Comparison of ENCODE assay signal across 14 cellular contexts in genomic region chr17:72646176-72646575, GRCh38.
A peak's percentile ranks its signal among the peaks of the same experiment; 100 is the strongest.
DNase-seq lines count a peak whose midpoint lies in the region; ATAC-seq, FAIRE-seq and TF ChIP-seq lines count a peak whose summit lies in the region.
"Had no signal": no experiment of that assay in that cellular context is flagged by ENCODE, and none has a peak within 500 bp of the region (broad histone marks: within the 10 kb centered on the region; RNA-seq: fewer than 3 reads in every experiment).

No MANE protein-coding gene starts in this region.

- intact Hi-C loops in HepG2 (cut with micrococcal nuclease; ENCODE audit: unreplicated experiment) (no loop called here), right lobe of liver (cut with DNase I) (no loop called here), PC-3 (cut with micrococcal nuclease) (no loop called here)

- no peak for TF ChIP-seq EP300 in HepG2 (IDR thresholded peaks at IDR 0.05; ENCODE audit: low read depth in 2 of 2, low read length in 2 of 2)
- no peak for TF ChIP-seq EP300 in HepG2 (CRISPR knock-in tag; IDR thresholded peaks at IDR 0.05; ENCODE audit: borderline replicate concordance)

- no peaks in the 10 kb centered on the region for H3K79me2 ChIP-seq in HepG2 (ENCODE audit: insufficient read depth, low read length)
- H3K79me2 ChIP-seq in PC-3 (ENCODE audit: low read length), result no peaks in the 10 kb centered on the region

- TF ChIP-seq RAD21 in HepG2 (CRISPR knock-in tag; IDR thresholded peaks at IDR 0.05), result no peak

- H3K4me1 ChIP-seq in HepG2 (ENCODE audit: insufficient read depth, low read length), result no peaks in the 10 kb centered on the region
- no peaks in the 10 kb centered on the region for H3K4me1 ChIP-seq in right lobe of liver
- peaks cover 16% of the 10 kb centered on the region for H3K4me1 ChIP-seq in PC-3 (ENCODE audit: insufficient read depth, low read length)

- FAIRE-seq in HepG2 (lab: Jason Lieb, UNC) (no peak), urothelium cell line (lab: Jason Lieb, UNC) (peak; percentile 40)
- FAIRE-seq: GM12891, H54 had no signal

- TSS peak; percentile 58 for BruUV-seq in HepG2 (replicated peaks; lab: Mats Ljungman, UMichigan)
- no TSS peak for BruUV-seq in PC-3 (replicated peaks; lab: Mats Ljungman, UMichigan)

- H3K9ac ChIP-seq in HepG2 (ENCODE audit: insufficient read depth, low read depth, low read length), result no peak overlapping the region
- H3K9ac ChIP-seq in PC-3 (ENCODE audit: low read length), result no peak overlapping the region
- H3K9ac ChIP-seq: BLaER1 had no signal

- in situ Hi-C loops in HepG2 (cut with HindIII; ENCODE audit: extremely low pct_ligation_motif_present, low pct_unique_long_range_greater_than_20kb), result no loop called here

- no peaks in the 10 kb centered on the region for H3K9me3 ChIP-seq in HepG2 (ENCODE audit: low read length)
- H3K9me3 ChIP-seq in right lobe of liver, result no peaks in the 10 kb centered on the region
- no peaks in the 10 kb centered on the region for H3K9me3 ChIP-seq in PC-3 (ENCODE audit: low read length)
- H3K9me3 ChIP-seq: BLaER1 had no signal

- WGBS in HepG2 (ENCODE audit: low lambda C conversion rate), result 49% methylated on average over 2 of the region's 2 CpGs
- 49% methylated on average over 2 of the region's 2 CpGs for WGBS in right lobe of liver (ENCODE audit: insufficient coverage, low coverage, low lambda C conversion rate, missing lambda C conversion rate)

- no peak overlapping the region for H3K4me2 ChIP-seq in HepG2 (ENCODE audit: low read depth, low read length)
- peak overlapping the region; percentile 9 for H3K4me2 ChIP-seq in PC-3 (ENCODE audit: low read length)
- H3K4me2 ChIP-seq: BLaER1 had no signal

- H3K27me3 ChIP-seq in HepG2 (ENCODE audit: control insufficient read depth in 1 of 2, insufficient read depth in 2 of 2, low read length in 2 of 2) (no peaks in the 10 kb centered on the region), right lobe of liver (no peaks in the 10 kb centered on the region), PC-3 (ENCODE audit: low read length) (no peaks in the 10 kb centered on the region)
- H3K27me3 ChIP-seq: BLaER1 had no signal

- H3F3A ChIP-seq in PC-3 (ENCODE audit: low read length, unreplicated experiment), result no peaks in the 10 kb centered on the region

- DNase-seq in HepG2 (ENCODE audit: low spot score) (peak; percentile 27), right lobe of liver (no peak), PC-3 (peak; percentile 74), iPS-NIHi11 (ENCODE audit: low spot score) (peak; percentile 47), urothelium cell line (ENCODE audit: low spot score) (no peak), ureter (ENCODE audit: low spot score) (no peak), AML-193 (lab: John Stamatoyannopoulos, UW) (no peak)
- no peak for DNase-seq in stimulated activated CD4-positive, alpha-beta T cell treated with anti-CD3 and anti-CD28 coated beads, Interleukin-2, amount 100 ng/mL, for 24 hours
- DNase-seq: CD8-positive, alpha-beta memory T cell; DMS 273 treated with DMSO at 0.1 percent for 48 hours; Karpas-422 had no signal

- H2AFZ ChIP-seq in HepG2 (ENCODE audit: low read length) (no peak overlapping the region), PC-3 (ENCODE audit: low read length) (no peak overlapping the region)

- TF ChIP-seq POLR2A in HepG2 (IDR thresholded peaks at IDR 0.05; ENCODE audit: insufficient read depth in 1 of 2, low read depth in 2 of 2, low read length in 2 of 2) (no peak), right lobe of liver (IDR thresholded peaks at IDR 0.05) (no peak)

- CTCF ChIA-PET in HepG2 (lab: Yijun Ruan, JAX; ENCODE audit: low intra/inter-chr PET ratio, low total read pairs) (no interaction called here), PC-3 (lab: Charles Lee) (interaction anchor here (0.6 to 1.0 kb wide), 3 partner anchors 58 to 89 kb away, joined by 3 to 4 read pairs (median 3); no protein-coding TSS in a partner anchor)

- H3K9me2 ChIP-seq in PC-3 (replicated peaks; ENCODE audit: low read length), result no peaks in the 10 kb centered on the region

- H3K4me3 ChIP-seq in HepG2 (replicated peaks in 1 of 3; ENCODE audit: insufficient read depth in 1 of 3, low read depth in 2 of 3, low read length in 3 of 3) (no peak overlapping the region), right lobe of liver (no peak overlapping the region), PC-3 (ENCODE audit: low read length) (no peak overlapping the region)
- H3K4me3 ChIP-seq: BLaER1 had no signal

- POLR2A ChIA-PET in HepG2 (lab: Yijun Ruan, JAX) (no interaction called here), PC-3 (lab: Charles Lee; ENCODE audit: unreplicated experiment) (no interaction called here)

- no peak for TF ChIP-seq CTCF in HepG2 (CRISPR knock-in tag; IDR thresholded peaks at IDR 0.05)
- TF ChIP-seq CTCF in right lobe of liver (IDR thresholded peaks at IDR 0.05), result no peak
- no peak for TF ChIP-seq CTCF in PC-3 (conservative IDR thresholded peaks at IDR 0.05; ENCODE audit: low read depth, low read length)

- ATAC-seq in HepG2 (no peak), right lobe of liver (no peak), PC-3 (peak; percentile 85)

- H4K20me1 ChIP-seq in HepG2 (ENCODE audit: insufficient read depth, low read length) (no peaks in the 10 kb centered on the region), PC-3 (ENCODE audit: low read length) (no peaks in the 10 kb centered on the region)
- H4K20me1 ChIP-seq: BLaER1 had no signal

- H3K27ac ChIP-seq in HepG2 (ENCODE audit: extremely low read length, insufficient read depth, low read length) (no peak overlapping the region), right lobe of liver (no peak overlapping the region), PC-3 (ENCODE audit: low read length) (peak overlapping the region; percentile 51)
- H3K27ac ChIP-seq: BLaER1 had no signal

- H3K36me3 ChIP-seq in HepG2 (replicated peaks in 1 of 2; ENCODE audit: control insufficient read depth in 1 of 2, insufficient read depth in 2 of 2, low read length in 2 of 2), result peaks cover 0 to 1% of the 10 kb centered on the region in 2 experiments; a peak in 1 of 5 replicates
- no peaks in the 10 kb centered on the region for H3K36me3 ChIP-seq in right lobe of liver
- no peaks in the 10 kb centered on the region for H3K36me3 ChIP-seq in PC-3 (ENCODE audit: low read depth, low read length)

TF ChIP-seq in HepG2, 621 proteins besides CTCF, POLR2A, EP300 and RAD21:
- TF ChIP-seq MAFF (IDR thresholded peaks at IDR 0.05; ENCODE audit: low read depth, low read length) (peak; percentile 64), MAFK (conservative IDR thresholded peaks at IDR 0.05 in 1 of 2, IDR thresholded peaks at IDR 0.05 in 1 of 2; ENCODE audit: low read length in 2 of 2) (peak; percentile 76 to 78), ATF2 (CRISPR knock-in tag; IDR thresholded peaks at IDR 0.05) (no peak), ZIK1 (CRISPR knock-in tag; IDR thresholded peaks at IDR 0.05; ENCODE audit: borderline replicate concordance, low read depth) (no peak), POLR2AphosphoS2 (IDR thresholded peaks at IDR 0.05; ENCODE audit: low read depth, low read length) (no peak), DPF2 (CRISPR knock-in tag; IDR thresholded peaks at IDR 0.05; ENCODE audit: borderline replicate concordance, low read depth) (no peak)

Comparison
In these comparisons a context has a peak if more than half of its experiments do, and no peak if none do; other contexts are left out.
1. DNase-seq: peak in HepG2 (single experiment), PC-3 (single experiment) and iPS-NIHi11 (single experiment); none in right lobe of liver (0 of 3), urothelium cell line (single experiment), ureter (single experiment), AML-193 (0 of 2) and stimulated activated CD4-positive, alpha-beta T cell treated with anti-CD3 and anti-CD28 coated beads, Interleukin-2, amount 100 ng/mL, for 24 hours (0 of 2).